22 cellular contexts compared by ENCODE assay signal in the genomic region with DNA sequence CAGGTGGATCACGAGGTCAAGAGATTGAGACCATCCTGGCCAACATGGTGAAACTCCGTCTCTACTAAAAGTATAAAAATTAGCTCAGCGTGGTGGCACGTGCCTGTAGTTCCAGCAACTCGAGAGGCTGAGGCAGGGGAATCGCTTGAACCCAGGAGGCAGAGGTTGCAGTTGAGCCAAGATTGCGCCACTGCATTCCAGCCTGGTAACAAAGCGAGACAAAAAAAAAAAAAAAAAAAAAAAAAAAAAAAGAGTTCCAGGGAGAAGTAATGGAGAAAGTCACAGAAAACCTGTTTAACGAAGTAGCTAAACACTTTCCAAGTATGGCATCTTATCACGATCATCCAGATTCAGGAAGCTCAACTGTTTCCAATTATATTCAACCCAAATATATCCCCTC.
"Had no signal": no experiment of that assay in that cellular context is flagged by ENCODE, and none has a peak within 500 bp of the region (broad histone marks: within the 10 kb centered on the region; RNA-seq: fewer than 3 reads in every experiment).

No MANE protein-coding gene starts in this region.

- H3K9me3 ChIP-seq: SJCRH30 had no signal

- H3K4me3 ChIP-seq: SJCRH30 had no signal

- H3K36me3 Mint-ChIP-seq: IgD-negative memory B cell had no signal

- H3K27ac Mint-ChIP-seq: IgD-negative memory B cell had no signal

- H3K27me3 Mint-ChIP-seq: IgD-negative memory B cell had no signal

- ATAC-seq: Panc1, PC-3, Right ventricle myocardium inferior, SK-N-SH treated with all-trans-retinoic acid at 6 μM for 48 hours had no signal

- H3K4me3 Mint-ChIP-seq: IgD-negative memory B cell had no signal

- DNase-seq: Karpas-422, KG1, MM.1S, NCI-H1092 treated with DMSO at 0.1 percent for 48 hours, NCI-H1436, NCI-H187, NCI-H2029, NCI-H2081 treated with DMSO at 0.1 percent for 48 hours, NCI-H2171, NCI-H226, NCI-H446, NCI-H510A, NCI-H524 treated with DMSO at 0.1 percent for 48 hours, NCI-H69, NCI-H774, PC-3, SHP77 treated with DMSO at 0.1 percent for 48 hours, SJCRH30 had no signal

- H3K27ac ChIP-seq: SJCRH30 had no signal

- H3K4me1 ChIP-seq: SJCRH30 had no signal

- H3K4me1 Mint-ChIP-seq: IgD-negative memory B cell had no signal

- H3K27me3 ChIP-seq: SJCRH30 had no signal

- H3K36me3 ChIP-seq: SJCRH30 had no signal
